In the genomic region with DNA sequence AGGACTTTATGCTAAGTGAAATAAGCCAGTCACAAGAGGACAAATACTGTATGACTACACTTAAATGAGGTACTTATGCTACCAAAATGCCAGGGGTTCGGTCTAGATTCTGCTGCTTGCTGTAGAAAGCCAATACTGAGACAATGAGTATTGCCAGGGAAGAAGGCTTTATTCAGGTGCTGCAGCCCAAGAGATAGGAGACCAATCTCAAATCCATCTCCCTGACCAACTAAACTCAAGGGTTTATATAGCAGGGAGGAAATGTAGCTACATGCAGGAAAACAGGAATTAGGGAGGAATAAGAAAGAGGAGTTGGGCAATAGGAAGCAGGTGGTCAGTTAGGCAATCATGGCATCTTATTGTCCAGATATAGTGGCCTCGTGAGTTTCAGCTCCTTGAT, we compare ENCODE assay signal across 35 cellular contexts. TPM values are rescaled to one million over a fixed set of nuclear protein-coding genes. Genes with fewer than 3 reads are reported as not detected.
DNase-seq lines count a peak whose midpoint lies in the region; ATAC-seq, FAIRE-seq and TF ChIP-seq lines count a peak whose summit lies in the region.
"Had no signal": no experiment of that assay in that cellular context is flagged by ENCODE, and none has a peak within 500 bp of the region (broad histone marks: within the 10 kb centered on the region; RNA-seq: fewer than 3 reads in every experiment).

No MANE protein-coding gene starts in this region.

- H3K36me3 Mint-ChIP-seq in chondrocyte (ENCODE audit: low read depth): no peaks in the 10 kb centered on the region
- H3K36me3 Mint-ChIP-seq: CD14-positive monocyte; CD4-positive, CD25-positive, alpha-beta regulatory T cell; CD8-positive, alpha-beta T cell had no signal

- ATAC-seq in HepG2: no peak
- no peak for ATAC-seq in right lobe of liver
- ATAC-seq in K562: no peak
- ATAC-seq: A549; CD8-positive, alpha-beta T cell had no signal

- H3K9me3 Mint-ChIP-seq in chondrocyte (ENCODE audit: low read depth): peaks cover 14% of the 10 kb centered on the region

- no peak overlapping the region for H3K4me2 ChIP-seq in HepG2 (ENCODE audit: low read depth, low read length)
- no peak overlapping the region for H3K4me2 ChIP-seq in K562 (ENCODE audit: insufficient read depth, low read length)
- H3K4me2 ChIP-seq: A549; BLaER1; BLaER1 treated with 17β-estradiol and CSF1 and Interleukin-3, amounts not matched to agents 10 nM and 100 nM had no signal

- WGBS in HepG2 (ENCODE audit: low lambda C conversion rate): 0% methylated on average over 2 of the region's 2 CpGs
- 55% methylated on average over 2 of the region's 2 CpGs for WGBS in right lobe of liver (ENCODE audit: insufficient coverage, low coverage, low lambda C conversion rate, missing lambda C conversion rate)
- 0% methylated on average over 2 of the region's 2 CpGs for WGBS in K562 (ENCODE audit: insufficient coverage, low coverage, missing lambda C conversion rate)

- POLR2A ChIA-PET in HepG2 (lab: Yijun Ruan, JAX): no interaction called here
- POLR2A ChIA-PET in K562 (lab: Yijun Ruan, JAX): no interaction called here

- no peaks in the 10 kb centered on the region for H3K36me3 ChIP-seq in HepG2 (replicated peaks in 1 of 2; ENCODE audit: control insufficient read depth in 1 of 2, insufficient read depth in 2 of 2, low read length in 2 of 2)
- H3K36me3 ChIP-seq in right lobe of liver: no peaks in the 10 kb centered on the region
- no peaks in the 10 kb centered on the region for H3K36me3 ChIP-seq in K562 (ENCODE audit: control insufficient read depth, insufficient read depth, low read length)
- H3K36me3 ChIP-seq: BE2C; BLaER1; BLaER1 treated with 17β-estradiol and CSF1 and Interleukin-3, amounts not matched to agents 10 nM and 100 nM had no signal

- H3K4me1 ChIP-seq in HepG2 (ENCODE audit: insufficient read depth, low read length) (no peaks in the 10 kb centered on the region), right lobe of liver (no peaks in the 10 kb centered on the region), K562 (replicated peaks in 1 of 2; ENCODE audit: control insufficient read depth in 2 of 2, insufficient read depth in 2 of 2, low read length in 2 of 2) (no peaks in the 10 kb centered on the region)
- H3K4me1 ChIP-seq: A549, BE2C, BLaER1, Caco-2 had no signal

- H3K4me3 ChIP-seq in HepG2 (replicated peaks in 1 of 3; ENCODE audit: insufficient read depth in 1 of 3, low read depth in 2 of 3, low read length in 3 of 3) (no peak overlapping the region), right lobe of liver (no peak overlapping the region), K562 (no peak overlapping the region)
- H3K4me3 ChIP-seq: A549; BLaER1; BLaER1 treated with 17β-estradiol and CSF1 and Interleukin-3, amounts not matched to agents 10 nM and 100 nM had no signal

- CTCF ChIA-PET in HepG2 (lab: Yijun Ruan, JAX; ENCODE audit: low intra/inter-chr PET ratio, low total read pairs) (no interaction called here), K562 (lab: Yijun Ruan, JAX; ENCODE audit: low intra/inter-chr PET ratio) (no interaction called here)

- no peak for DNase-seq in HepG2 (ENCODE audit: low spot score)
- no peak for DNase-seq in right lobe of liver
- DNase-seq in GM12891 (ENCODE audit: insufficient read length, low spot score): no peak
- no peak for DNase-seq in K562 (ENCODE audit: extremely low read depth in 1 of 4, low spot score in 3 of 4)
- no peak for DNase-seq in chondrocyte (ENCODE audit: low spot score)
- no peak for DNase-seq in head of caudate nucleus
- DNase-seq: 8988T; ACHN; AML-193; BE2C; C1 segment of cervical spinal cord; Caco-2; Calu3; CD4-positive, alpha-beta memory T cell; CD4-positive, alpha-beta T cell; CD4-positive, CD25-positive, alpha-beta regulatory T cell; CD8-positive, alpha-beta memory T cell; CD8-positive, alpha-beta T cell; COR-L47; DMS 273 treated with DMSO at 0.1 percent for 48 hours; DMS153; DMS53; DMS79; DMS79 treated with DMSO at 0.1 percent for 48 hours; DND-41; EL had no signal

- TF ChIP-seq EP300 in HepG2 (IDR thresholded peaks at IDR 0.05; ENCODE audit: low read depth in 2 of 2, low read length in 2 of 2): no peak
- no peak for TF ChIP-seq EP300 in HepG2 (CRISPR knock-in tag; IDR thresholded peaks at IDR 0.05; ENCODE audit: borderline replicate concordance)
- TF ChIP-seq EP300 in K562 (IDR thresholded peaks at IDR 0.05; ENCODE audit: low read length): no peak

- no peak overlapping the region for H3K27ac Mint-ChIP-seq in chondrocyte (ENCODE audit: unreplicated experiment)
- H3K27ac Mint-ChIP-seq: B cell; CD14-positive monocyte; CD4-positive, alpha-beta memory T cell; CD4-positive, alpha-beta T cell; CD4-positive, CD25-positive, alpha-beta regulatory T cell; CD8-positive, alpha-beta T cell had no signal

- TF ChIP-seq CTCF in HepG2 (CRISPR knock-in tag; IDR thresholded peaks at IDR 0.05) (no peak), right lobe of liver (IDR thresholded peaks at IDR 0.05) (no peak), K562 (IDR thresholded peaks at IDR 0.05 in 2 of 3, conservative IDR thresholded peaks at IDR 0.05 in 1 of 3; ENCODE audit: insufficient read depth in 2 of 3, low read depth in 1 of 3, low read length in 3 of 3) (no peak), chondrocyte (IDR thresholded peaks at IDR 0.05) (no peak)

- intact Hi-C loops in HepG2 (cut with micrococcal nuclease; ENCODE audit: unreplicated experiment): no loop called here
- intact Hi-C loops in right lobe of liver (cut with DNase I): no loop called here
- intact Hi-C loops in K562 (cut with micrococcal nuclease): no loop called here
- intact Hi-C loops in head of caudate nucleus (cut with DNase I): no loop called here

- H3K79me2 ChIP-seq in HepG2 (ENCODE audit: insufficient read depth, low read length) (no peaks in the 10 kb centered on the region), K562 (ENCODE audit: control insufficient read depth, insufficient read depth, low read length) (no peaks in the 10 kb centered on the region)

- BruUV-seq in HepG2 (replicated peaks; lab: Mats Ljungman, UMichigan) (no TSS peak), K562 (replicated peaks; lab: Mats Ljungman, UMichigan) (no TSS peak)

- H3K27me3 Mint-ChIP-seq in chondrocyte (ENCODE audit: low read depth): peaks cover 39% of the 10 kb centered on the region

- H3K4me3 Mint-ChIP-seq in chondrocyte (ENCODE audit: unreplicated experiment): no peak overlapping the region
- H3K4me3 Mint-ChIP-seq: B cell; CD14-positive monocyte; CD4-positive, alpha-beta memory T cell; CD4-positive, alpha-beta T cell; CD4-positive, CD25-positive, alpha-beta regulatory T cell; CD8-positive, alpha-beta memory T cell; CD8-positive, alpha-beta T cell had no signal

- H3K9ac ChIP-seq in HepG2 (ENCODE audit: insufficient read depth, low read depth, low read length): no peak overlapping the region
- H3K9ac ChIP-seq in K562 (ENCODE audit: insufficient read depth in 1 of 2, low read depth in 2 of 2, low read length in 2 of 2): no peak overlapping the region
- H3K9ac ChIP-seq: BLaER1; BLaER1 treated with 17β-estradiol and CSF1 and Interleukin-3, amounts not matched to agents 10 nM and 100 nM had no signal

- no peak for TF ChIP-seq RAD21 in HepG2 (CRISPR knock-in tag; IDR thresholded peaks at IDR 0.05)
- no peak for TF ChIP-seq RAD21 in K562 (CRISPR knock-in tag; conservative IDR thresholded peaks at IDR 0.05 in 1 of 2, IDR thresholded peaks at IDR 0.05 in 1 of 2)

- H3K9me1 ChIP-seq in K562 (ENCODE audit: control insufficient read depth, insufficient read depth, low read length): no peaks in the 10 kb centered on the region

- H4K20me1 ChIP-seq in HepG2 (ENCODE audit: insufficient read depth, low read length) (no peaks in the 10 kb centered on the region), K562 (replicated peaks; ENCODE audit: control insufficient read depth, insufficient read depth, low read length) (no peaks in the 10 kb centered on the region)
- H4K20me1 ChIP-seq: BLaER1; BLaER1 treated with 17β-estradiol and CSF1 and Interleukin-3, amounts not matched to agents 10 nM and 100 nM had no signal

- H3K27ac ChIP-seq in HepG2 (ENCODE audit: extremely low read length, insufficient read depth, low read length) (no peak overlapping the region), right lobe of liver (no peak overlapping the region), K562 (ENCODE audit: extremely low read depth, low read depth, low read length) (no peak overlapping the region)
- H3K27ac ChIP-seq: 22Rv1; A549; BLaER1; BLaER1 treated with 17β-estradiol and CSF1 and Interleukin-3, amounts not matched to agents 10 nM and 100 nM; C4-2B had no signal

- TF ChIP-seq POLR2A in HepG2 (IDR thresholded peaks at IDR 0.05; ENCODE audit: insufficient read depth in 1 of 2, low read depth in 2 of 2, low read length in 2 of 2) (no peak), right lobe of liver (IDR thresholded peaks at IDR 0.05) (no peak), GM12891 (IDR thresholded peaks at IDR 0.05; ENCODE audit: low read depth, low read length) (no peak), K562 (conservative IDR thresholded peaks at IDR 0.05) (no peak)

- no peak for FAIRE-seq in HepG2 (lab: Jason Lieb, UNC)
- peak; percentile 35 for FAIRE-seq in GM12891 (lab: Jason Lieb, UNC)
- no peak for FAIRE-seq in K562 (lab: Jason Lieb, UNC)
- FAIRE-seq: A204.1, A549, D721Med had no signal

- H2AFZ ChIP-seq in HepG2 (ENCODE audit: low read length): no peak overlapping the region
- H2AFZ ChIP-seq in K562 (ENCODE audit: low read depth, low read length): no peak overlapping the region

- peaks cover 12% of the 10 kb centered on the region for H3K9me3 ChIP-seq in HepG2 (ENCODE audit: low read length)
- no peaks in the 10 kb centered on the region for H3K9me3 ChIP-seq in right lobe of liver
- H3K9me3 ChIP-seq in K562 (replicated peaks; ENCODE audit: control insufficient read depth, insufficient read depth, low read depth, low read length): peaks cover 9% of the 10 kb centered on the region; the same call in 1 of the 2 replicates
- H3K9me3 ChIP-seq: Caco-2 had no signal

- in situ Hi-C loops in HepG2 (cut with HindIII; ENCODE audit: extremely low pct_ligation_motif_present, low pct_unique_long_range_greater_than_20kb) (no loop called here), K562 (cut with MboI) (no loop called here)

- H3K27me3 ChIP-seq in HepG2 (ENCODE audit: control insufficient read depth in 1 of 2, insufficient read depth in 2 of 2, low read length in 2 of 2) (peaks cover 0 to 4% of the 10 kb centered on the region in 2 experiments; a peak in 1 of 5 replicates), right lobe of liver (no peaks in the 10 kb centered on the region), K562 (ENCODE audit: control insufficient read depth in 2 of 2, insufficient read depth in 2 of 2, low read length in 2 of 2) (peaks cover 9 to 18% of the 10 kb centered on the region in 2 experiments; a peak in 4 of 5 replicates)
- H3K27me3 ChIP-seq: BLaER1; BLaER1 treated with 17β-estradiol and CSF1 and Interleukin-3, amounts not matched to agents 10 nM and 100 nM had no signal

- H3K4me1 Mint-ChIP-seq in chondrocyte (ENCODE audit: low read depth): no peaks in the 10 kb centered on the region
- H3K4me1 Mint-ChIP-seq: B cell; CD4-positive, alpha-beta memory T cell; CD4-positive, CD25-positive, alpha-beta regulatory T cell; CD8-positive, alpha-beta memory T cell had no signal

RNA-seq across cellular contexts. Expression of gene FICD, which starts 12.2 kb away (rescaled TPM):
- total RNA-seq in HepG2 (2016; rRNA removed; fragmentation: Illumina TruSeq; extraction: Trizol): 1.1 and 3.0 TPM in 2 replicates
- 0.35 and 0.71 TPM in 2 replicates for total RNA-seq in HepG2 (2016; cell fraction: cytosol; rRNA removed; fragmentation: Illumina TruSeq; extraction: Trizol; ENCODE audit: low read depth)
- total RNA-seq in HepG2 (2016; cell fraction: insoluble cytoplasmic fraction; rRNA removed; fragmentation: Illumina TruSeq; extraction: Trizol): 1.1 and 2.7 TPM in 2 replicates
- total RNA-seq in HepG2 (2016; cell fraction: membrane; rRNA removed; fragmentation: Illumina TruSeq; extraction: Trizol): 0.96 and 1.4 TPM in 2 replicates
- total RNA-seq in HepG2 (2016; cell fraction: nucleus; rRNA removed; fragmentation: Illumina TruSeq; extraction: Trizol): 4.3 and 5.0 TPM in 2 replicates
- 0.99 and 1.2 TPM in 2 replicates for polyA plus RNA-seq in HepG2 (2011; rRNA removed)
- polyA plus RNA-seq in HepG2 (2011; cell fraction: cytosol; rRNA removed): 1.1 and 1.4 TPM in 2 replicates
- 2.7 and 3.4 TPM in 2 replicates for polyA plus RNA-seq in HepG2 (2011; cell fraction: nucleus; rRNA removed)
- polyA plus RNA-seq in HepG2 (2012): 2.5 and 2.6 TPM in 2 replicates
- 0.19 and 0.40 TPM in 2 replicates for polyA plus RNA-seq in HepG2 (2016; cell fraction: cytosol; fragmentation: Illumina TruSeq; extraction: Trizol; ENCODE audit: low read depth)
- polyA plus RNA-seq in HepG2 (2016; cell fraction: insoluble cytoplasmic fraction; fragmentation: Illumina TruSeq; extraction: Trizol; ENCODE audit: low read depth): 0.85 and 1.5 TPM in 2 replicates
- 0.32 and 0.69 TPM in 2 replicates for polyA plus RNA-seq in HepG2 (2016; cell fraction: membrane; fragmentation: Illumina TruSeq; extraction: Trizol; ENCODE audit: low read depth)
- 3.1 TPM in 2 replicates for polyA plus RNA-seq in HepG2 (2016; cell fraction: nucleus; fragmentation: Illumina TruSeq; extraction: Trizol; ENCODE audit: insufficient read depth, low read depth)
- 4.5 and 6.7 TPM in 2 replicates for polyA minus RNA-seq in HepG2 (2011; rRNA and poly(A)+ RNA removed; ENCODE audit: low replicate concordance)
- 2.0 and 2.5 TPM in 2 replicates for polyA minus RNA-seq in HepG2 (2011; cell fraction: cytosol; rRNA and poly(A)+ RNA removed)
- polyA minus RNA-seq in HepG2 (2011; cell fraction: nucleus; rRNA and poly(A)+ RNA removed): 3.1 and 4.8 TPM in 2 replicates
- 1 to 10 TPM; 2.8 to 8.4 (median 5.6) TPM for total RNA-seq in right lobe of liver
- polyA plus RNA-seq in GM12891 (2012; ENCODE audit: low read depth, missing spikeins): 2.8 TPM
- 9.7 and 12.2 TPM in 2 replicates for total RNA-seq in K562 (2011; cell fraction: chromatin; rRNA removed; ENCODE audit: low replicate concordance)
- 11.8 and 12.1 TPM in 2 replicates for total RNA-seq in K562 (2011; cell fraction: nucleolus; rRNA removed)
- total RNA-seq in K562 (2011; cell fraction: nucleoplasm; rRNA removed): 5.6 and 7.8 TPM in 2 replicates
- total RNA-seq in K562 (2014; rRNA removed): 3.1 and 4.5 TPM in 2 replicates
- total RNA-seq in K562 (2014; rRNA removed; fragmentation: Illumina TruSeq; extraction: Trizol): 1.9 TPM in 2 replicates
- 2.8 and 3.1 TPM in 2 replicates for total RNA-seq in K562 (2015; rRNA removed; fragmentation: Illumina TruSeq; extraction: Trizol)
- 3.0 and 3.4 TPM in 2 replicates for total RNA-seq in K562 (2021)
- polyA plus RNA-seq in K562 (2011; rRNA removed): 0.80 and 0.88 TPM in 2 replicates
- 1.1 and 1.2 TPM in 2 replicates for polyA plus RNA-seq in K562 (2011; cell fraction: cytosol; rRNA removed)
- 4.7 and 6.8 TPM in 2 replicates for polyA plus RNA-seq in K562 (2011; cell fraction: nucleus; rRNA removed)
- 2.4 and 5.0 TPM in 2 replicates for polyA plus RNA-seq in K562 (2012)
- 1.6 and 2.0 TPM in 2 replicates for polyA plus RNA-seq in K562 (2014; fragmentation: Illumina TruSeq; extraction: Trizol)
- polyA plus RNA-seq in K562 (2014; fragmentation: Nextera tagmentation; extraction: Ambion mirVana): 1 to 10 TPM; 1.1 to 1.2 TPM
- polyA plus RNA-seq in K562 (2014; rRNA removed): 2.1 and 2.7 TPM in 2 replicates
- polyA minus RNA-seq in K562 (2011; rRNA and poly(A)+ RNA removed): 2.9 and 3.9 TPM in 2 replicates
- polyA minus RNA-seq in K562 (2011; cell fraction: cytosol; rRNA and poly(A)+ RNA removed): 2.1 and 3.6 TPM in 2 replicates
- 8.3 and 11.3 TPM in 2 replicates for polyA minus RNA-seq in K562 (2011; cell fraction: nucleus; rRNA and poly(A)+ RNA removed)
- total RNA-seq in chondrocyte: 7.8 to 8.4 TPM (median 8.0 TPM) in 3 replicates

RNA-seq across cellular contexts. Expression of gene SART3, which starts 58.1 kb away (rescaled TPM):
- 60.7 and 69.9 TPM in 2 replicates for total RNA-seq in HepG2 (2016; rRNA removed; fragmentation: Illumina TruSeq; extraction: Trizol)
- 21.9 and 27.2 TPM in 2 replicates for total RNA-seq in HepG2 (2016; cell fraction: cytosol; rRNA removed; fragmentation: Illumina TruSeq; extraction: Trizol; ENCODE audit: low read depth)
- 55.9 and 75.2 TPM in 2 replicates for total RNA-seq in HepG2 (2016; cell fraction: insoluble cytoplasmic fraction; rRNA removed; fragmentation: Illumina TruSeq; extraction: Trizol)
- 19.7 and 22.5 TPM in 2 replicates for total RNA-seq in HepG2 (2016; cell fraction: membrane; rRNA removed; fragmentation: Illumina TruSeq; extraction: Trizol)
- 77.0 and 82.1 TPM in 2 replicates for total RNA-seq in HepG2 (2016; cell fraction: nucleus; rRNA removed; fragmentation: Illumina TruSeq; extraction: Trizol)
- polyA plus RNA-seq in HepG2 (2011; rRNA removed): 15.3 and 16.1 TPM in 2 replicates
- polyA plus RNA-seq in HepG2 (2011; cell fraction: cytosol; rRNA removed): 8.3 and 9.4 TPM in 2 replicates
- 27.3 and 39.2 TPM in 2 replicates for polyA plus RNA-seq in HepG2 (2011; cell fraction: nucleus; rRNA removed)
- polyA plus RNA-seq in HepG2 (2012): 26.6 and 31.2 TPM in 2 replicates
- 2.3 and 2.5 TPM in 2 replicates for polyA plus RNA-seq in HepG2 (2016; cell fraction: cytosol; fragmentation: Illumina TruSeq; extraction: Trizol; ENCODE audit: low read depth)
- 35.5 and 40.7 TPM in 2 replicates for polyA plus RNA-seq in HepG2 (2016; cell fraction: insoluble cytoplasmic fraction; fragmentation: Illumina TruSeq; extraction: Trizol; ENCODE audit: low read depth)
- 5.1 and 6.5 TPM in 2 replicates for polyA plus RNA-seq in HepG2 (2016; cell fraction: membrane; fragmentation: Illumina TruSeq; extraction: Trizol; ENCODE audit: low read depth)
- 53.6 and 61.3 TPM in 2 replicates for polyA plus RNA-seq in HepG2 (2016; cell fraction: nucleus; fragmentation: Illumina TruSeq; extraction: Trizol; ENCODE audit: insufficient read depth, low read depth)
- polyA minus RNA-seq in HepG2 (2011; rRNA and poly(A)+ RNA removed; ENCODE audit: low replicate concordance): 27.4 and 45.1 TPM in 2 replicates
- 11.9 and 15.4 TPM in 2 replicates for polyA minus RNA-seq in HepG2 (2011; cell fraction: cytosol; rRNA and poly(A)+ RNA removed)
- 155 and 179 TPM in 2 replicates for polyA minus RNA-seq in HepG2 (2011; cell fraction: nucleus; rRNA and poly(A)+ RNA removed)
- 10 to 100 TPM; 13.2 to 28.4 (median 20.6) TPM for total RNA-seq in right lobe of liver
- polyA plus RNA-seq in GM12891 (2012; ENCODE audit: low read depth, missing spikeins): 31.7 TPM
- total RNA-seq in K562 (2011; cell fraction: chromatin; rRNA removed; ENCODE audit: low replicate concordance): 295 and 336 TPM in 2 replicates
- 193 and 203 TPM in 2 replicates for total RNA-seq in K562 (2011; cell fraction: nucleolus; rRNA removed)
- total RNA-seq in K562 (2011; cell fraction: nucleoplasm; rRNA removed): 258 and 314 TPM in 2 replicates
- total RNA-seq in K562 (2014; rRNA removed): 167 and 396 TPM in 2 replicates
- total RNA-seq in K562 (2014; rRNA removed; fragmentation: Illumina TruSeq; extraction: Trizol): 64.7 and 66.7 TPM in 2 replicates
- 103 and 104 TPM in 2 replicates for total RNA-seq in K562 (2015; rRNA removed; fragmentation: Illumina TruSeq; extraction: Trizol)
- total RNA-seq in K562 (2021): 63.2 and 72.6 TPM in 2 replicates
- 32.1 and 33.7 TPM in 2 replicates for polyA plus RNA-seq in K562 (2011; rRNA removed)
- polyA plus RNA-seq in K562 (2011; cell fraction: cytosol; rRNA removed): 11.9 and 18.3 TPM in 2 replicates
- polyA plus RNA-seq in K562 (2011; cell fraction: nucleus; rRNA removed): 128 and 132 TPM in 2 replicates
- 43.0 and 62.6 TPM in 2 replicates for polyA plus RNA-seq in K562 (2012)
- polyA plus RNA-seq in K562 (2014; fragmentation: Illumina TruSeq; extraction: Trizol): 54.4 and 56.7 TPM in 2 replicates
- polyA plus RNA-seq in K562 (2014; fragmentation: Nextera tagmentation; extraction: Ambion mirVana): 1 to 10 TPM; 8.9 to 9.9 TPM
- polyA plus RNA-seq in K562 (2014; rRNA removed): 52.6 and 58.4 TPM in 2 replicates
- 73.9 and 94.6 TPM in 2 replicates for polyA minus RNA-seq in K562 (2011; rRNA and poly(A)+ RNA removed)
- 27.6 and 31.6 TPM in 2 replicates for polyA minus RNA-seq in K562 (2011; cell fraction: cytosol; rRNA and poly(A)+ RNA removed)
- 152 and 195 TPM in 2 replicates for polyA minus RNA-seq in K562 (2011; cell fraction: nucleus; rRNA and poly(A)+ RNA removed)
- 33.8 to 36.6 TPM (median 34.8 TPM) in 3 replicates for total RNA-seq in chondrocyte

RNA-seq across cellular contexts. Expression of gene ISCU, which starts 59.5 kb away (rescaled TPM):
- total RNA-seq in HepG2 (2016; rRNA removed; fragmentation: Illumina TruSeq; extraction: Trizol): 107 and 131 TPM in 2 replicates
- total RNA-seq in HepG2 (2016; cell fraction: cytosol; rRNA removed; fragmentation: Illumina TruSeq; extraction: Trizol; ENCODE audit: low read depth): 132 and 143 TPM in 2 replicates
- total RNA-seq in HepG2 (2016; cell fraction: insoluble cytoplasmic fraction; rRNA removed; fragmentation: Illumina TruSeq; extraction: Trizol): 110 and 134 TPM in 2 replicates
- 177 and 190 TPM in 2 replicates for total RNA-seq in HepG2 (2016; cell fraction: membrane; rRNA removed; fragmentation: Illumina TruSeq; extraction: Trizol)
- 57.1 and 61.7 TPM in 2 replicates for total RNA-seq in HepG2 (2016; cell fraction: nucleus; rRNA removed; fragmentation: Illumina TruSeq; extraction: Trizol)
- polyA plus RNA-seq in HepG2 (2011; rRNA removed): 85.9 and 94.4 TPM in 2 replicates
- polyA plus RNA-seq in HepG2 (2011; cell fraction: cytosol; rRNA removed): 52.6 and 73.1 TPM in 2 replicates
- polyA plus RNA-seq in HepG2 (2011; cell fraction: nucleus; rRNA removed): 109 and 121 TPM in 2 replicates
- 68.8 and 75.6 TPM in 2 replicates for polyA plus RNA-seq in HepG2 (2012)
- 179 and 208 TPM in 2 replicates for polyA plus RNA-seq in HepG2 (2016; cell fraction: cytosol; fragmentation: Illumina TruSeq; extraction: Trizol; ENCODE audit: low read depth)
- 160 and 163 TPM in 2 replicates for polyA plus RNA-seq in HepG2 (2016; cell fraction: insoluble cytoplasmic fraction; fragmentation: Illumina TruSeq; extraction: Trizol; ENCODE audit: low read depth)
- 188 and 198 TPM in 2 replicates for polyA plus RNA-seq in HepG2 (2016; cell fraction: membrane; fragmentation: Illumina TruSeq; extraction: Trizol; ENCODE audit: low read depth)
- 121 and 125 TPM in 2 replicates for polyA plus RNA-seq in HepG2 (2016; cell fraction: nucleus; fragmentation: Illumina TruSeq; extraction: Trizol; ENCODE audit: insufficient read depth, low read depth)
- 27.0 and 56.6 TPM in 2 replicates for polyA minus RNA-seq in HepG2 (2011; rRNA and poly(A)+ RNA removed; ENCODE audit: low replicate concordance)
- polyA minus RNA-seq in HepG2 (2011; cell fraction: cytosol; rRNA and poly(A)+ RNA removed): 22.4 and 23.6 TPM in 2 replicates
- 41.3 and 43.5 TPM in 2 replicates for polyA minus RNA-seq in HepG2 (2011; cell fraction: nucleus; rRNA and poly(A)+ RNA removed)
- total RNA-seq in right lobe of liver: 10 to 100 TPM; 36.7 to 81.8 (median 58.4) TPM
- polyA plus RNA-seq in GM12891 (2012; ENCODE audit: low read depth, missing spikeins): 134 TPM
- 50.8 and 64.7 TPM in 2 replicates for total RNA-seq in K562 (2011; cell fraction: chromatin; rRNA removed; ENCODE audit: low replicate concordance)
- 37.6 and 42.7 TPM in 2 replicates for total RNA-seq in K562 (2011; cell fraction: nucleolus; rRNA removed)
- total RNA-seq in K562 (2011; cell fraction: nucleoplasm; rRNA removed): 58.2 and 69.2 TPM in 2 replicates
- total RNA-seq in K562 (2014; rRNA removed): 92.5 and 136 TPM in 2 replicates
- 74.2 and 77.5 TPM in 2 replicates for total RNA-seq in K562 (2014; rRNA removed; fragmentation: Illumina TruSeq; extraction: Trizol)
- total RNA-seq in K562 (2015; rRNA removed; fragmentation: Illumina TruSeq; extraction: Trizol): 75.6 and 77.3 TPM in 2 replicates
- total RNA-seq in K562 (2021): 67.8 and 68.7 TPM in 2 replicates
- polyA plus RNA-seq in K562 (2011; rRNA removed): 80.9 and 89.6 TPM in 2 replicates
- polyA plus RNA-seq in K562 (2011; cell fraction: cytosol; rRNA removed): 36.5 and 59.5 TPM in 2 replicates
- 120 and 177 TPM in 2 replicates for polyA plus RNA-seq in K562 (2011; cell fraction: nucleus; rRNA removed)
- polyA plus RNA-seq in K562 (2012): 76.7 and 87.8 TPM in 2 replicates
- polyA plus RNA-seq in K562 (2014; fragmentation: Illumina TruSeq; extraction: Trizol): 69.4 and 77.7 TPM in 2 replicates
- polyA plus RNA-seq in K562 (2014; fragmentation: Nextera tagmentation; extraction: Ambion mirVana): 10 to 100 TPM; 15.9 to 19.8 TPM
- polyA plus RNA-seq in K562 (2014; rRNA removed): 84.7 and 86.8 TPM in 2 replicates
- polyA minus RNA-seq in K562 (2011; rRNA and poly(A)+ RNA removed): 65.3 and 73.2 TPM in 2 replicates
- polyA minus RNA-seq in K562 (2011; cell fraction: cytosol; rRNA and poly(A)+ RNA removed): 16.6 and 26.3 TPM in 2 replicates
- 25.0 and 57.6 TPM in 2 replicates for polyA minus RNA-seq in K562 (2011; cell fraction: nucleus; rRNA and poly(A)+ RNA removed)
- total RNA-seq in chondrocyte: 84.8 to 102 TPM (median 87.8 TPM) in 3 replicates

Comparison
In these comparisons a context has a peak if more than half of its experiments do, and no peak if none do; other contexts are left out.
1. Of the 241 proteins assayed by ChIP-seq in both HepG2 and K562: peak only in HepG2: none; only in K562: CBX5; in both: ZNF124; in neither: 238; mixed calls (peak in some experiments, not most) for 1.